In the genomic region with DNA sequence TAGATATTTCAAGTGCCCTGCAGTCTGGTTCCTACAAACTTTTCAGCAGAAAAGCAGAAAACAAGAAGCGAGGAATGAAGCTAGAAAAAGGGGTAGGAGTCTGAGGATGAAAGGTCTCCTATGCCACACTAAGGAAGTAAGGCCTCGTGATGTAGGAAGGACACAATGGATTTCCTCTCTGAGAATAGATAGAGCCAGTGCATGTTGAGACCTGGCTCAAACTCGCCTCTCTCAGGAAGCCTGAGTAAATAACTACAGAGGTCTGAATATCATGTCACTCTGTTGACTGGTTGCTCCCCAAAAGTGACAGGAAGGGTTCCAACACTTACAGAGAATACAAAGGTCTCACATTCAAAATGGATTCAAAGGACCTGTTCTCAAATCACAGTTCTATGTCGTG, we compare ENCODE assay signal across 27 cellular contexts.
"Had no signal": no experiment of that assay in that cellular context is flagged by ENCODE, and none has a peak within 500 bp of the region (broad histone marks: within the 10 kb centered on the region; RNA-seq: fewer than 3 reads in every experiment).

No MANE protein-coding gene starts in this region.

- H3K36me3 ChIP-seq: adrenal gland, ascending aorta, brain microvascular endothelial cell, colonic mucosa, esophagus squamous epithelium, gastrocnemius medialis, right atrium auricular region, spleen, uterus had no signal

- H3K4me3 Mint-ChIP-seq: activated naive CD8-positive, alpha-beta T cell; central memory CD8-positive, alpha-beta T cell; effector memory CD8-positive, alpha-beta T cell; natural killer cell treated with Interleukin-12 subunit alpha and Interleukin-12 subunit beta and Interleukin-15 and Interleukin-18, amount 100 ng/mL, for 72 hours had no signal

- H3K9me3 ChIP-seq: adrenal gland, ascending aorta, colonic mucosa, esophagus squamous epithelium, gastrocnemius medialis, psoas muscle, right atrium auricular region, spleen, testis, uterus had no signal

- H3K4me1 ChIP-seq: ascending aorta, colonic mucosa, esophagus squamous epithelium, gastrocnemius medialis, psoas muscle, right atrium auricular region, spleen, testis, uterus had no signal

- ATAC-seq: effector memory CD8-positive, alpha-beta T cell; gastrocnemius medialis; left ventricle myocardium superior; natural killer cell treated with Interleukin-12 subunit alpha and Interleukin-12 subunit beta and Interleukin-15 and Interleukin-18, amount 100 ng/mL, for 72 hours; psoas muscle had no signal

- H3K27me3 Mint-ChIP-seq: activated naive CD8-positive, alpha-beta T cell; central memory CD8-positive, alpha-beta T cell; effector memory CD8-positive, alpha-beta T cell; natural killer cell treated with Interleukin-12 subunit alpha and Interleukin-12 subunit beta and Interleukin-15 and Interleukin-18, amount 100 ng/mL, for 72 hours had no signal

- H3K27ac ChIP-seq: adrenal gland, ascending aorta, brain microvascular endothelial cell, colonic mucosa, dorsolateral prefrontal cortex, esophagus squamous epithelium, gastrocnemius medialis, psoas muscle, right atrium auricular region, spleen, testis, uterus, VCaP had no signal

- H3K27me3 ChIP-seq: adrenal gland, ascending aorta, brain microvascular endothelial cell, colonic mucosa, esophagus squamous epithelium, gastrocnemius medialis, right atrium auricular region, spleen, testis, uterus had no signal

- H3K4me3 ChIP-seq: adrenal gland, ascending aorta, colonic mucosa, dorsolateral prefrontal cortex, esophagus squamous epithelium, gastrocnemius medialis, psoas muscle, right atrium auricular region, spleen, testis, uterus had no signal

- H3K27ac Mint-ChIP-seq: activated naive CD8-positive, alpha-beta T cell; effector memory CD8-positive, alpha-beta T cell; natural killer cell treated with Interleukin-12 subunit alpha and Interleukin-12 subunit beta and Interleukin-15 and Interleukin-18, amount 100 ng/mL, for 72 hours had no signal

- H3K9me3 Mint-ChIP-seq: central memory CD8-positive, alpha-beta T cell; effector memory CD8-positive, alpha-beta T cell; natural killer cell treated with Interleukin-12 subunit alpha and Interleukin-12 subunit beta and Interleukin-15 and Interleukin-18, amount 100 ng/mL, for 72 hours had no signal

- H3K4me1 Mint-ChIP-seq: central memory CD8-positive, alpha-beta T cell had no signal

- DNase-seq: activated CD4-positive, alpha-beta T cell treated with anti-CD3 and anti-CD28 coated beads for 1 hour; activated gamma-delta T cell treated with Interleukin-2 at 50 U/mL for 16 hours; activated T-cell treated with anti-CD3 and anti-CD28 coated beads, Interleukin-2, amount 50 U/mL, for 1 hour; adrenal gland; brain microvascular endothelial cell; colonic mucosa; dorsolateral prefrontal cortex; effector memory CD8-positive, alpha-beta T cell; esophagus squamous epithelium; gastrocnemius medialis; head of caudate nucleus; hypothalamus; left ventricle myocardium superior; midbrain; psoas muscle; spleen; stimulated activated CD4-positive, alpha-beta T cell treated with anti-CD3 and anti-CD28 coated beads, Interleukin-4, amount 100 ng/mL, for 1 hour; stimulated activated naive CD4-positive, alpha-beta T cell; testis; trophoblast cell; uterus had no signal

- H3K36me3 Mint-ChIP-seq: activated naive CD8-positive, alpha-beta T cell; natural killer cell treated with Interleukin-12 subunit alpha and Interleukin-12 subunit beta and Interleukin-15 and Interleukin-18, amount 100 ng/mL, for 72 hours had no signal
